Comparison of ENCODE assay signal across 8 cellular contexts in genomic region chr13:102869948-102870676, GRCh38. TPM values are rescaled to one million over a fixed set of nuclear protein-coding genes. Genes with fewer than 3 reads are reported as not detected.
DNase-seq lines count a peak whose midpoint lies in the region; ATAC-seq and TF ChIP-seq lines count a peak whose summit lies in the region.

No MANE protein-coding gene starts in this region.

- H3K4me3 ChIP-seq in left ventricle myocardium inferior (no peak overlapping the region), astrocyte of the spinal cord (ENCODE audit: low read depth, low read length) (no peak overlapping the region), upper lobe of right lung (no peak overlapping the region)

- intact Hi-C loops in Right ventricle myocardium inferior (cut with DNase I), result loop anchor here (5.0 kb wide), 1 partner anchor 42 kb away; no protein-coding TSS in a partner anchor
- intact Hi-C loops in left ventricle myocardium inferior (cut with micrococcal nuclease), result no loop called here
- intact Hi-C loops in upper lobe of right lung (cut with DNase I), result no loop called here

- H3K36me3 ChIP-seq in left ventricle myocardium inferior, result peaks cover 83% of the 10 kb centered on the region
- H3K36me3 ChIP-seq in upper lobe of right lung, result peaks cover 88% of the 10 kb centered on the region

- peak; percentile 27 for ATAC-seq in Right ventricle myocardium inferior
- ATAC-seq in HG03159 (IDR thresholded peaks at IDR 0.05; ENCODE audit: unreplicated experiment), result peak; percentile 13
- peak; percentile 12 for ATAC-seq in upper lobe of right lung
- ATAC-seq in GM18519 (IDR thresholded peaks at IDR 0.05; ENCODE audit: low FRiP score, unreplicated experiment), result no peak

- no peak for DNase-seq in Right ventricle myocardium inferior (ENCODE audit: missing footprints)
- no peak for DNase-seq in left ventricle myocardium inferior
- DNase-seq in astrocyte of the spinal cord (ENCODE audit: low read depth, low spot score), result peak; percentile 6
- DNase-seq in upper lobe of right lung, result no peak
- no peak for DNase-seq in NCI-H1417 treated with DMSO at 0.1 percent for 48 hours (lab: John Stamatoyannopoulos, UW)
- no peak for DNase-seq in HuH-7 (ENCODE audit: low spot score)

- H3K27ac ChIP-seq in left ventricle myocardium inferior (replicated peaks), result no peak overlapping the region
- no peak overlapping the region for H3K27ac ChIP-seq in upper lobe of right lung

- no peaks in the 10 kb centered on the region for H3K9me3 ChIP-seq in left ventricle myocardium inferior (replicated peaks)
- no peaks in the 10 kb centered on the region for H3K9me3 ChIP-seq in upper lobe of right lung

- H3K4me1 ChIP-seq in left ventricle myocardium inferior (peaks cover 26% of the 10 kb centered on the region), upper lobe of right lung (peaks cover 4% of the 10 kb centered on the region)

- in situ Hi-C loops in astrocyte of the spinal cord (cut with HindIII; ENCODE audit: low sequenced_read_pairs), result no loop called here

- H3K27me3 ChIP-seq in left ventricle myocardium inferior (ENCODE audit: low read depth) (no peaks in the 10 kb centered on the region), upper lobe of right lung (no peaks in the 10 kb centered on the region)

- TF ChIP-seq CTCF in left ventricle myocardium inferior (IDR thresholded peaks at IDR 0.05; ENCODE audit: borderline replicate concordance), result no peak
- no peak for TF ChIP-seq CTCF in astrocyte of the spinal cord (IDR thresholded peaks at IDR 0.05; ENCODE audit: low read depth, low read length)
- no peak for TF ChIP-seq CTCF in upper lobe of right lung (IDR thresholded peaks at IDR 0.05)

RNA-seq across cellular contexts. Expression of gene ERCC5, which starts 24.3 kb away (rescaled TPM):
- total RNA-seq in Right ventricle myocardium inferior, result 27.3 TPM
- 30.4 TPM for total RNA-seq in left ventricle myocardium inferior
- 50.7 TPM for total RNA-seq in upper lobe of right lung
